In genomic region chr12:94962680-94963079, GRCh38 we compare ENCODE assay signal across 24 cellular contexts.
"Had no signal": no experiment of that assay in that cellular context is flagged by ENCODE, and none has a peak within 500 bp of the region (broad histone marks: within the 10 kb centered on the region; RNA-seq: fewer than 3 reads in every experiment).

No MANE protein-coding gene starts in this region.

- DNase-seq: activated B cell treated with CpG ODN at 0.5 μM for 24 hours; activated CD4-positive, alpha-beta T cell treated with anti-CD3 and anti-CD28 coated beads for 48 hours; activated CD4-positive, alpha-beta T cell treated with anti-CD3 and anti-CD28 coated beads, Interleukin-2, amount 50 U/mL, for 1 hour; activated CD4-positive, alpha-beta T cell treated with anti-CD3 and anti-CD28 coated beads, Interleukin-2, amount 50 U/mL, for 48 hours; activated CD8-positive, alpha-beta memory T cell treated with anti-CD3 and anti-CD28 coated beads for 24 hours; activated CD8-positive, alpha-beta T cell treated with anti-CD3 and anti-CD28 coated beads for 36 hours; activated effector memory CD4-positive, alpha-beta T cell treated with anti-CD3 and anti-CD28 coated beads, Interleukin-2, amount 50 U/mL, for 16 hours; activated naive CD4-positive, alpha-beta T cell treated with anti-CD3 and anti-CD28 coated beads for 36 hours; activated naive CD8-positive, alpha-beta T cell treated with anti-CD3 and anti-CD28 coated beads, Interleukin-2, amount 10 ng/mL, durations not matched to agents 7 days and 5 days; activated T-cell treated with anti-CD3 and anti-CD28 coated beads, Interleukin-2, amount 50 U/mL, for 4 hours; central memory CD4-positive, alpha-beta T cell; cerebellar nuclear complex; colonic mucosa; effector CD8-positive, alpha-beta T cell; esophagus squamous epithelium; foreskin fibroblast; head of caudate nucleus; T-helper 17 cell; T1000; WERI-Rb-1 had no signal

- H3K4me1 ChIP-seq: ascending aorta, breast epithelium, colonic mucosa, esophagus squamous epithelium had no signal

- H3K36me3 ChIP-seq: ascending aorta, breast epithelium, cardiac muscle cell, colonic mucosa, esophagus squamous epithelium, WERI-Rb-1 had no signal

- H3K9me3 ChIP-seq: ascending aorta, breast epithelium, colonic mucosa, esophagus squamous epithelium had no signal

- ATAC-seq: activated CD4-positive, CD25-positive, alpha-beta regulatory T cell treated with anti-CD3 and anti-CD28 coated beads, Interleukin-2, amount 50 U/mL, for 24 hours; activated CD8-positive, alpha-beta T cell treated with anti-CD3 and anti-CD28 coated beads for 36 hours; activated T-cell treated with anti-CD3 and anti-CD28 coated beads, Interleukin-2, amount 50 U/mL, for 4 hours; T-helper 17 cell had no signal

- H3K4me3 ChIP-seq: ascending aorta, breast epithelium, cardiac muscle cell, colonic mucosa, esophagus squamous epithelium had no signal
